In genomic region chr3:98645039-98645438, GRCh38 we compare ENCODE assay signal across 16 cellular contexts. TPM values are rescaled to one million over a fixed set of nuclear protein-coding genes. Genes with fewer than 3 reads are reported as not detected.
DNase-seq lines count a peak whose midpoint lies in the region; ATAC-seq, FAIRE-seq and TF ChIP-seq lines count a peak whose summit lies in the region.
"Had no signal": no experiment of that assay in that cellular context is flagged by ENCODE, and none has a peak within 500 bp of the region (broad histone marks: within the 10 kb centered on the region; RNA-seq: fewer than 3 reads in every experiment).

No MANE protein-coding gene starts in this region.

- H4K20me1 ChIP-seq in MM.1S (ENCODE audit: insufficient read depth, low read length) = no peaks in the 10 kb centered on the region
- H4K20me1 ChIP-seq in OCI-LY7 (ENCODE audit: insufficient read depth, low read length) = no peaks in the 10 kb centered on the region

- no peak overlapping the region for H3K4me3 ChIP-seq in MM.1S (ENCODE audit: low read length)
- no peak overlapping the region for H3K4me3 ChIP-seq in fibroblast of mammary gland (ENCODE audit: control insufficient read depth, low read depth, low read length)
- H3K4me3 ChIP-seq in left ventricle myocardium inferior = no peak overlapping the region
- no peak overlapping the region for H3K4me3 ChIP-seq in OCI-LY7 (ENCODE audit: low read depth, low read length, poor library complexity, severe bottlenecking)
- H3K4me3 ChIP-seq: gastrocnemius medialis had no signal

- no peak overlapping the region for H3K9ac ChIP-seq in MM.1S (ENCODE audit: low read length)
- H3K9ac ChIP-seq: parathyroid adenoma had no signal

- H3K27me3 ChIP-seq in MM.1S (replicated peaks; ENCODE audit: insufficient read depth, low read length) (no peaks in the 10 kb centered on the region), left ventricle myocardium inferior (ENCODE audit: low read depth) (no peaks in the 10 kb centered on the region)
- H3K27me3 ChIP-seq: gastrocnemius medialis had no signal

- H3K4me2 ChIP-seq in MM.1S (ENCODE audit: low read depth, low read length) = peak overlapping the region; percentile 30; the same call in 1 of the 2 replicates
- no peak overlapping the region for H3K4me2 ChIP-seq in OCI-LY7 (ENCODE audit: low read length)

- no peak overlapping the region for H3K27ac ChIP-seq in MM.1S (ENCODE audit: low read length)
- H3K27ac ChIP-seq in left ventricle myocardium inferior (replicated peaks) = no peak overlapping the region
- no peak overlapping the region for H3K27ac ChIP-seq in OCI-LY7 (ENCODE audit: low read depth, low read length, poor library complexity, severe bottlenecking)
- H3K27ac ChIP-seq: gastrocnemius medialis, parathyroid adenoma, VCaP had no signal

- no peak overlapping the region for H3K4me3 Mint-ChIP-seq in activated T-helper 2 cell treated with anti-CD3 and anti-CD28 coated beads, Interferon-gamma antibody, Interleukin-2, Interleukin-4, amounts not matched to agents 10 μg/mL and 5 μg/mL and 100 μg/mL, durations not matched to agents 14 hours and 24 hours and 36 hours (ENCODE audit: low read depth)
- H3K4me3 Mint-ChIP-seq: endodermal cell, immature natural killer cell had no signal

- TF ChIP-seq CTCF in MM.1S (IDR thresholded peaks at IDR 0.05; ENCODE audit: low read length) = no peak
- no peak for TF ChIP-seq CTCF in fibroblast of mammary gland (conservative IDR thresholded peaks at IDR 0.05; ENCODE audit: control insufficient read depth, insufficient read depth, low read depth, low read length)
- no peak for TF ChIP-seq CTCF in left ventricle myocardium inferior (IDR thresholded peaks at IDR 0.05; ENCODE audit: borderline replicate concordance)
- no peak for TF ChIP-seq CTCF in OCI-LY7 (conservative IDR thresholded peaks at IDR 0.05; ENCODE audit: low read length)

- no peaks in the 10 kb centered on the region for H3K9me3 Mint-ChIP-seq in activated T-helper 2 cell treated with anti-CD3 and anti-CD28 coated beads, Interferon-gamma antibody, Interleukin-2, Interleukin-4, amounts not matched to agents 10 μg/mL and 5 μg/mL and 100 μg/mL, durations not matched to agents 14 hours and 24 hours and 36 hours
- H3K9me3 Mint-ChIP-seq: endodermal cell, immature natural killer cell had no signal

- H3K27me3 Mint-ChIP-seq in activated T-helper 2 cell treated with anti-CD3 and anti-CD28 coated beads, Interferon-gamma antibody, Interleukin-2, Interleukin-4, amounts not matched to agents 10 μg/mL and 5 μg/mL and 100 μg/mL, durations not matched to agents 14 hours and 24 hours and 36 hours (ENCODE audit: low read depth) = peaks cover 8% of the 10 kb centered on the region

- intact Hi-C loops in activated T-helper 2 cell treated with anti-CD3 and anti-CD28 coated beads, Interferon-gamma antibody, Interleukin-2, Interleukin-4, amounts not matched to agents 10 μg/mL and 5 μg/mL and 100 μg/mL, durations not matched to agents 14 hours and 24 hours and 36 hours (cut with micrococcal nuclease) = no loop called here
- intact Hi-C loops in left ventricle myocardium inferior (cut with micrococcal nuclease) = no loop called here
- intact Hi-C loops in OCI-LY7 (cut with micrococcal nuclease; ENCODE audit: unreplicated experiment) = no loop called here

- peak overlapping the region; percentile 49 for H2AFZ ChIP-seq in MM.1S (ENCODE audit: low read length)
- H2AFZ ChIP-seq in OCI-LY7 (ENCODE audit: low read length) = no peak overlapping the region
- H2AFZ ChIP-seq: parathyroid adenoma had no signal

- H3K9me3 ChIP-seq in MM.1S (replicated peaks; ENCODE audit: insufficient read depth, low read length) = no peaks in the 10 kb centered on the region
- H3K9me3 ChIP-seq in left ventricle myocardium inferior (replicated peaks) = no peaks in the 10 kb centered on the region
- H3K9me3 ChIP-seq in OCI-LY7 (ENCODE audit: low read length) = no peaks in the 10 kb centered on the region
- H3K9me3 ChIP-seq: gastrocnemius medialis had no signal

- peak; percentile 55 for ATAC-seq in GM21360 (IDR thresholded peaks at IDR 0.05; ENCODE audit: unreplicated experiment)
- ATAC-seq: gastrocnemius medialis, SK-N-SH treated with all-trans-retinoic acid at 6 μM for 48 hours had no signal

- no TSS peak for BruUV-seq in OCI-LY7 (replicated peaks; lab: Mats Ljungman, UMichigan)

- H3K27ac Mint-ChIP-seq in activated T-helper 2 cell treated with anti-CD3 and anti-CD28 coated beads, Interferon-gamma antibody, Interleukin-2, Interleukin-4, amounts not matched to agents 10 μg/mL and 5 μg/mL and 100 μg/mL, durations not matched to agents 14 hours and 24 hours and 36 hours = no peak overlapping the region
- H3K27ac Mint-ChIP-seq: endodermal cell, immature natural killer cell had no signal

- POLR2A ChIA-PET in OCI-LY7 (lab: Charles Lee) = interaction anchor here (1.3 kb wide), 1 partner anchor 38 kb away, joined by 3 read pairs; no protein-coding TSS in a partner anchor

- FAIRE-seq in GM19239 (lab: Jason Lieb, UNC) = no peak

- H3K36me3 ChIP-seq in MM.1S (replicated peaks; ENCODE audit: insufficient read depth, low read length) (no peaks in the 10 kb centered on the region), left ventricle myocardium inferior (no peaks in the 10 kb centered on the region), OCI-LY7 (ENCODE audit: insufficient read depth, low read length) (no peaks in the 10 kb centered on the region)
- H3K36me3 ChIP-seq: gastrocnemius medialis had no signal

- peaks cover 31% of the 10 kb centered on the region for H3K4me1 ChIP-seq in MM.1S (ENCODE audit: low read length)
- H3K4me1 ChIP-seq in left ventricle myocardium inferior = no peaks in the 10 kb centered on the region
- no peaks in the 10 kb centered on the region for H3K4me1 ChIP-seq in OCI-LY7 (ENCODE audit: insufficient read depth, low read length, poor library complexity, severe bottlenecking)
- H3K4me1 ChIP-seq: gastrocnemius medialis, parathyroid adenoma had no signal

- no peaks in the 10 kb centered on the region for H3K36me3 Mint-ChIP-seq in activated T-helper 2 cell treated with anti-CD3 and anti-CD28 coated beads, Interferon-gamma antibody, Interleukin-2, Interleukin-4, amounts not matched to agents 10 μg/mL and 5 μg/mL and 100 μg/mL, durations not matched to agents 14 hours and 24 hours and 36 hours (ENCODE audit: low read depth)
- H3K36me3 Mint-ChIP-seq: immature natural killer cell had no signal

- H3K4me1 Mint-ChIP-seq in activated T-helper 2 cell treated with anti-CD3 and anti-CD28 coated beads, Interferon-gamma antibody, Interleukin-2, Interleukin-4, amounts not matched to agents 10 μg/mL and 5 μg/mL and 100 μg/mL, durations not matched to agents 14 hours and 24 hours and 36 hours (ENCODE audit: low read depth) = no peaks in the 10 kb centered on the region
- H3K4me1 Mint-ChIP-seq: endodermal cell, immature natural killer cell had no signal

- H3F3A ChIP-seq in MM.1S (ENCODE audit: insufficient read depth, low read length) = peaks cover 12% of the 10 kb centered on the region

- peak; percentile 15 for DNase-seq in Daoy (ENCODE audit: low read depth)
- DNase-seq in MM.1S = peak; percentile 39
- DNase-seq in fibroblast of mammary gland (ENCODE audit: low read depth) = peak; percentile 2
- no peak for DNase-seq in GM19239 (ENCODE audit: insufficient read length, low spot score)
- DNase-seq in activated T-helper 2 cell treated with anti-CD3 and anti-CD28 coated beads, Interferon-gamma antibody, Interleukin-2, Interleukin-4, amounts not matched to agents 10 μg/mL and 5 μg/mL and 100 μg/mL, durations not matched to agents 14 hours and 24 hours and 36 hours (ENCODE audit: low spot score) = no peak
- no peak for DNase-seq in left ventricle myocardium inferior
- no peak for DNase-seq in OCI-LY7 (ENCODE audit: low spot score)
- DNase-seq: activated naive CD4-positive, alpha-beta T cell treated with anti-CD3 and anti-CD28 coated beads, Interleukin-2, amount 50 U/mL, for 16 hours; endodermal cell; gastrocnemius medialis; immature natural killer cell; NCI-H2171 had no signal

- H3K9me2 ChIP-seq in MM.1S (replicated peaks; ENCODE audit: insufficient read depth, low read length) = no peaks in the 10 kb centered on the region
- H3K9me2 ChIP-seq in OCI-LY7 (ENCODE audit: insufficient read depth, low read length) = peaks cover 4% of the 10 kb centered on the region; the same call in 1 of the 2 replicates

- H3K79me2 ChIP-seq in MM.1S (ENCODE audit: low read length) = no peaks in the 10 kb centered on the region
- H3K79me2 ChIP-seq in OCI-LY7 (ENCODE audit: insufficient read depth, low read depth, low read length) = no peaks in the 10 kb centered on the region
- H3K79me2 ChIP-seq: parathyroid adenoma had no signal

- CTCF ChIA-PET in OCI-LY7 (lab: Charles Lee; ENCODE audit: unreplicated experiment) = no interaction called here

RNA-seq across cellular contexts. Expression of gene CPOX, which starts 51.6 kb away (rescaled TPM):
- 53.9 and 58.9 TPM in 2 replicates for total RNA-seq in Daoy (2014; rRNA removed; shearing (Covaris generic))
- 48.4 and 50.4 TPM in 2 replicates for total RNA-seq in activated T-helper 2 cell treated with anti-CD3 and anti-CD28 coated beads, Interferon-gamma antibody, Interleukin-2, Interleukin-4, amounts not matched to agents 10 μg/mL and 5 μg/mL and 100 μg/mL, durations not matched to agents 14 hours and 24 hours and 36 hours
- 12.8 TPM for total RNA-seq in left ventricle myocardium inferior
- 14.7 and 16.4 TPM in 2 replicates for total RNA-seq in OCI-LY7 (2014; rRNA removed; shearing (Covaris generic))
- total RNA-seq in OCI-LY7 (2022) = 8.8 and 10.1 TPM in 2 replicates

Comparison
In these comparisons a context has a peak if more than half of its experiments do, and no peak if none do; other contexts are left out.
1. DNase-seq: peak in Daoy (single experiment), MM.1S (single experiment) and fibroblast of mammary gland (single experiment); none in GM19239 (single experiment), activated T-helper 2 cell treated with anti-CD3 and anti-CD28 coated beads, Interferon-gamma antibody, Interleukin-2, Interleukin-4, amounts not matched to agents 10 μg/mL and 5 μg/mL and 100 μg/mL, durations not matched to agents 14 hours and 24 hours and 36 hours (single experiment), left ventricle myocardium inferior (single experiment) and OCI-LY7 (single experiment).